Comparison of ENCODE assay signal across 21 cellular contexts in the genomic region with DNA sequence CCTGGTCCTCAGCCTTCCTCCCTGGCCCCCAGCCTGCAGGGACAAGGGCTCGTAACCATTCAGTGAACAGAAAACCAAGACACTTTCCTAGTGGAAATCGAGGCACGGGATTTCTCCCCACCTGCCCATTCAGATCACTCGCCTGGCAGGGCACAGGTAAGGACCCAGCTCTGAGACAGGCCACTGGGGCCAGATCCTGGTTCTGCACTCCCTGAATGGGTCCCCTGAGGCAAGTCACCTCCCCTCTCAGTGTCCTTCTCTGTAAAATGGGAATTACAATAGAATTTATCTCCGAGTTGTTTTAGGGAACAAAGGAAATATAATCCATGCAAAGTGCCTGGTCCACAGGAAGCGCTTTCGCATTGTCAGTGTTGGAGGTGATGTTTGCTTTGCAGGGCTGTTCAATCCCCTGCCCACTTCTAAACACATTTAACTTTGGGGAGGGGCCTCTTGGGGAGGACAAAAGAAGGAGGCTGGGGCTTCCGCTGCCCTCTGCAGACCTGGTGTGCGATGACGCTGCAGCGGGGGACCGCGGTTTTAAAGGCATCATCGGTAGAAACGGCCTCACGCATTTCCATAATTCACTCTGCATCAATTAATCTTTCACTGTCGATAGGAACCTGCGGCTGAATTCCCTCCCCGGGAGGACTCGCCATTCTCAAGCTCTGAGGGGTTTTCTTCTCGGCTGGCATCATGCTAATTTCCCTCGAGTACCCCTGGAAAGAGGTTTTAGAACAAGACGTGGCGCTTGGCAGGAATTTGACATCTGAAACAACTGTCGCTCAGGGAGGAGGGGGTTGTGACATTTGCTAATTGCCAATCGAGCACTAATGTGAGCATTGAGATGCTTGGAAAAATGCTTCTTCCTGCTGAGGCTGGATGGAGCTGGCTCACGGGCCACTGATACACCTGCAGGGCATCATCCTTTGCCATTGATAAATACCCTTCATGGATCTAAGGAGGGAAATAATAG.
DNase-seq lines count a peak whose midpoint lies in the region; ATAC-seq, FAIRE-seq and TF ChIP-seq lines count a peak whose summit lies in the region.
"Had no signal": no experiment of that assay in that cellular context is flagged by ENCODE, and none has a peak within 500 bp of the region (broad histone marks: within the 10 kb centered on the region; RNA-seq: fewer than 3 reads in every experiment).

No MANE protein-coding gene starts in this region.

- TF ChIP-seq POLR2A in endothelial cell of umbilical vein (IDR thresholded peaks at IDR 0.05; ENCODE audit: low read depth, low read length) = no peak

- TF ChIP-seq CTCF in endothelial cell of umbilical vein (IDR thresholded peaks at IDR 0.05; ENCODE audit: extremely low read depth in 1 of 2, insufficient read depth in 1 of 2, low read depth in 1 of 2, low read length in 2 of 2) (no peak), osteoblast (IDR thresholded peaks at IDR 0.05; ENCODE audit: extremely low read depth, low read depth, low read length) (no peak)

- H3K36me3 ChIP-seq in HUES64 (ENCODE audit: insufficient read depth, low read length) = no peaks in the 10 kb centered on the region
- no peaks in the 10 kb centered on the region for H3K36me3 ChIP-seq in endothelial cell of umbilical vein (ENCODE audit: control insufficient read depth in 2 of 2, extremely low read depth in 1 of 2, insufficient read depth in 2 of 2, low read length in 2 of 2)
- H3K36me3 ChIP-seq in osteoblast (ENCODE audit: insufficient read depth, low read length) = no peaks in the 10 kb centered on the region
- H3K36me3 ChIP-seq in small intestine (ENCODE audit: control insufficient read depth in 2 of 2, insufficient read depth in 2 of 2, low read length in 2 of 2) = no peaks in the 10 kb centered on the region
- H3K36me3 ChIP-seq: Peyer's patch, right lobe of liver had no signal

- peaks cover 4 to 6% of the 10 kb centered on the region in 2 donors for H3K4me1 Mint-ChIP-seq in natural killer cell treated with Interleukin-12 subunit alpha and Interleukin-12 subunit beta and Interleukin-15 and Interleukin-18, amount 100 ng/mL, for 72 hours (ENCODE audit: low read depth in 2 of 2)
- H3K4me1 Mint-ChIP-seq: activated CD4-positive, alpha-beta T cell treated with anti-CD3 and anti-CD28 coated beads, Interleukin-2, amount 10 ng/mL, durations not matched to agents 7 days and 5 days had no signal

- H2AFZ ChIP-seq in endothelial cell of umbilical vein (ENCODE audit: low read depth, low read length) = no peak overlapping the region
- no peak overlapping the region for H2AFZ ChIP-seq in osteoblast (ENCODE audit: low read length)
- H2AFZ ChIP-seq: GM23248 had no signal

- ATAC-seq in natural killer cell treated with Interleukin-12 subunit alpha and Interleukin-12 subunit beta and Interleukin-15 and Interleukin-18, amount 100 ng/mL, for 72 hours = no peak
- ATAC-seq in HG02763 (IDR thresholded peaks at IDR 0.05; ENCODE audit: unreplicated experiment) = no peak
- ATAC-seq: right lobe of liver had no signal

- dilution Hi-C loops in endothelial cell of umbilical vein (cut with MboI; ENCODE audit: extremely low pct_ligation_motif_present, low sequenced_read_pairs) = no loop called here

- DNase-seq in NCI-H1417 (lab: John Stamatoyannopoulos, UW) = peak in 2 of 3 experiments; percentile 31 to 63
- DNase-seq in NCI-H1417 treated with DMSO at 0.1 percent for 48 hours (lab: John Stamatoyannopoulos, UW) = no peak
- no peak for DNase-seq in endothelial cell of umbilical vein (ENCODE audit: low read depth, low spot score)
- peak; percentile 81 for DNase-seq in osteoblast (ENCODE audit: insufficient read length, low spot score, missing footprints)
- DNase-seq in small intestine = no peak
- DNase-seq in natural killer cell treated with Interleukin-12 subunit alpha and Interleukin-12 subunit beta and Interleukin-15 and Interleukin-18, amount 100 ng/mL, for 72 hours (ENCODE audit: low spot score) = no peak
- DNase-seq: activated CD4-positive, alpha-beta T cell treated with anti-CD3 and anti-CD28 coated beads, Interleukin-2, amount 10 ng/mL, durations not matched to agents 7 days and 5 days; GDM1; GM23248; Kasumi-1; NCI-H1048; NCI-H2171 treated with DMSO at 0.1 percent for 48 hours; right lobe of liver; T-helper 17 cell had no signal

- FAIRE-seq in endothelial cell of umbilical vein (lab: Jason Lieb, UNC) (no peak), small intestine (lab: Jason Lieb, UNC) (no peak)
- FAIRE-seq: A204.1, D721Med, endometrium had no signal

- H3K9me3 ChIP-seq in HUES64 (ENCODE audit: insufficient read depth, low read depth, low read length) (no peaks in the 10 kb centered on the region), endothelial cell of umbilical vein (replicated peaks; ENCODE audit: control insufficient read depth, insufficient read depth, low read length) (no peaks in the 10 kb centered on the region), osteoblast (ENCODE audit: low read depth, low read length) (no peaks in the 10 kb centered on the region), small intestine (ENCODE audit: control insufficient read depth, low read depth) (no peaks in the 10 kb centered on the region)
- H3K9me3 ChIP-seq: Peyer's patch, right lobe of liver had no signal

- peaks cover 22% of the 10 kb centered on the region for H3K27me3 ChIP-seq in HUES64 (ENCODE audit: insufficient read depth, low read length)
- peaks cover 33 to 42% of the 10 kb centered on the region in 2 experiments for H3K27me3 ChIP-seq in endothelial cell of umbilical vein (ENCODE audit: control insufficient read depth in 2 of 2, insufficient read depth in 2 of 2, low read length in 2 of 2)
- peaks cover 48% of the 10 kb centered on the region for H3K27me3 ChIP-seq in osteoblast (ENCODE audit: insufficient read depth, low read length)
- H3K27me3 ChIP-seq in small intestine (ENCODE audit: control insufficient read depth in 2 of 2, insufficient read depth in 2 of 2, low read length in 2 of 2) = peaks cover 0 to 2% of the 10 kb centered on the region in 2 donors
- H3K27me3 ChIP-seq: Peyer's patch, right lobe of liver had no signal

- H3K9ac ChIP-seq in HUES64 (ENCODE audit: low read depth, low read length) (no peak overlapping the region), endothelial cell of umbilical vein (replicated peaks; ENCODE audit: extremely low read depth, insufficient read depth, low read length) (no peak overlapping the region)
- H3K9ac ChIP-seq: GM23248 had no signal

- intact Hi-C loops in endothelial cell of umbilical vein (cut with micrococcal nuclease) = loop anchor here (5.0 kb wide), 1 partner anchor 187 kb away; a partner anchor contains a TSS

- H3K79me2 ChIP-seq in endothelial cell of umbilical vein (ENCODE audit: control insufficient read depth, insufficient read depth, low read length) (no peaks in the 10 kb centered on the region), osteoblast (ENCODE audit: insufficient read depth, low read length) (no peaks in the 10 kb centered on the region)

- no peaks in the 10 kb centered on the region for H4K20me1 ChIP-seq in endothelial cell of umbilical vein (replicated peaks; ENCODE audit: control insufficient read depth, extremely low read depth, insufficient read depth, low read length)
- H4K20me1 ChIP-seq in osteoblast (ENCODE audit: insufficient read depth, low read length) = no peaks in the 10 kb centered on the region

- POLR2A ChIA-PET in endothelial cell of umbilical vein (lab: Charles Lee) = no interaction called here

- no peak overlapping the region for H3K27ac Mint-ChIP-seq in natural killer cell treated with Interleukin-12 subunit alpha and Interleukin-12 subunit beta and Interleukin-15 and Interleukin-18, amount 100 ng/mL, for 72 hours
- H3K27ac Mint-ChIP-seq: activated CD4-positive, alpha-beta T cell treated with anti-CD3 and anti-CD28 coated beads, Interleukin-2, amount 10 ng/mL, durations not matched to agents 7 days and 5 days; T-helper 17 cell had no signal

- CTCF ChIA-PET in endothelial cell of umbilical vein (lab: Charles Lee) = interaction anchor here (0.7 to 2.2 kb wide), 14 partner anchors 9 to 205 kb away, joined by 3 to 23 read pairs (median 5); no protein-coding TSS in a partner anchor

- no peaks in the 10 kb centered on the region for H3K36me3 Mint-ChIP-seq in natural killer cell treated with Interleukin-12 subunit alpha and Interleukin-12 subunit beta and Interleukin-15 and Interleukin-18, amount 100 ng/mL, for 72 hours

- no TSS peak for BruUV-seq in endothelial cell of umbilical vein (replicated peaks; lab: Mats Ljungman, UMichigan)

- H3K27ac ChIP-seq in HUES64 (ENCODE audit: low read depth, low read length) (no peak overlapping the region), endothelial cell of umbilical vein (ENCODE audit: insufficient read depth, low read depth, low read length) (no peak overlapping the region), osteoblast (ENCODE audit: low read depth, low read length) (no peak overlapping the region), small intestine (ENCODE audit: low read depth in 1 of 2, low read length in 1 of 2) (no peak overlapping the region)
- H3K27ac ChIP-seq: coronary artery, GM23248, right lobe of liver had no signal

- H3K4me3 ChIP-seq in HUES64 (ENCODE audit: low read length) (peak overlapping the region; percentile 32; the same call in 1 of the 2 replicates), endothelial cell of umbilical vein (replicated peaks in 1 of 3; ENCODE audit: insufficient read depth in 1 of 3, low read depth in 1 of 3, low read length in 3 of 3) (no peak overlapping the region), osteoblast (ENCODE audit: insufficient read depth, low read length) (no peak overlapping the region), small intestine (ENCODE audit: low read depth in 1 of 2, low read length in 2 of 2) (no peak overlapping the region)
- H3K4me3 ChIP-seq: coronary artery, GM23248, Peyer's patch, right lobe of liver had no signal

- H3K4me2 ChIP-seq in endothelial cell of umbilical vein (ENCODE audit: insufficient read depth, low read length) (no peak overlapping the region), osteoblast (ENCODE audit: insufficient read depth, low read length) (no peak overlapping the region)

- H3K9me3 Mint-ChIP-seq in natural killer cell treated with Interleukin-12 subunit alpha and Interleukin-12 subunit beta and Interleukin-15 and Interleukin-18, amount 100 ng/mL, for 72 hours = no peaks in the 10 kb centered on the region
- H3K9me3 Mint-ChIP-seq: activated CD4-positive, alpha-beta T cell treated with anti-CD3 and anti-CD28 coated beads, Interleukin-2, amount 10 ng/mL, durations not matched to agents 7 days and 5 days had no signal

- peaks cover 7 to 11% of the 10 kb centered on the region in 2 donors for H3K27me3 Mint-ChIP-seq in natural killer cell treated with Interleukin-12 subunit alpha and Interleukin-12 subunit beta and Interleukin-15 and Interleukin-18, amount 100 ng/mL, for 72 hours

- H3K9me1 ChIP-seq in endothelial cell of umbilical vein (replicated peaks; ENCODE audit: control insufficient read depth, extremely low read depth, insufficient read depth, low read length) = no peaks in the 10 kb centered on the region

- WGBS in HUES64 = 11% methylated on average over 27 of the region's 27 CpGs
- WGBS in small intestine, 3 donors = 51 to 72% (median 61%) methylated on average over 27 of the region's 27 CpGs

- H3K4me1 ChIP-seq in HUES64 (ENCODE audit: insufficient read depth, low read length) (peaks cover 13% of the 10 kb centered on the region; the same call in 1 of the 2 replicates), endothelial cell of umbilical vein (ENCODE audit: control insufficient read depth, extremely low read depth, insufficient read depth, low read length) (no peaks in the 10 kb centered on the region), osteoblast (ENCODE audit: insufficient read depth, low read length) (no peaks in the 10 kb centered on the region), small intestine (ENCODE audit: control insufficient read depth in 2 of 2, insufficient read depth in 1 of 2, low read depth in 1 of 2, low read length in 1 of 2) (peaks cover 0 to 6% of the 10 kb centered on the region in 2 donors)

- no peak overlapping the region for H3K4me3 Mint-ChIP-seq in natural killer cell treated with Interleukin-12 subunit alpha and Interleukin-12 subunit beta and Interleukin-15 and Interleukin-18, amount 100 ng/mL, for 72 hours
- H3K4me3 Mint-ChIP-seq: activated CD4-positive, alpha-beta T cell treated with anti-CD3 and anti-CD28 coated beads, Interleukin-2, amount 10 ng/mL, durations not matched to agents 7 days and 5 days; T-helper 17 cell had no signal

Comparison
In these comparisons a context has a peak if more than half of its experiments do, and no peak if none do; other contexts are left out.
1. DNase-seq: peak in NCI-H1417 (2 of 3) and osteoblast (single experiment); none in NCI-H1417 treated with DMSO at 0.1 percent for 48 hours (single experiment), endothelial cell of umbilical vein (single experiment), small intestine (single experiment) and natural killer cell treated with Interleukin-12 subunit alpha and Interleukin-12 subunit beta and Interleukin-15 and Interleukin-18, amount 100 ng/mL, for 72 hours (single experiment).